ENCODE assay signal across 25 cellular contexts in genomic region chr9:24844217-24844616, GRCh38.
"Had no signal": no experiment of that assay in that cellular context is flagged by ENCODE, and none has a peak within 500 bp of the region (broad histone marks: within the 10 kb centered on the region; RNA-seq: fewer than 3 reads in every experiment).

No MANE protein-coding gene starts in this region.

- ATAC-seq: naive thymus-derived CD8-positive, alpha-beta T cell; natural killer cell treated with Interleukin-12 subunit alpha and Interleukin-12 subunit beta and Interleukin-15 and Interleukin-18, amount 100 ng/mL, for 72 hours; pancreas; right cardiac atrium; right lobe of liver; stimulated activated effector memory CD8-positive, alpha-beta T cell treated with anti-CD3 and anti-CD28 coated beads, Interleukin-12 subunit alpha, Interleukin-12 subunit beta, amount 100 ng/mL, for 72 hours; stimulated activated naive B cell treated with anti-CD40 and anti-IgM and Interleukin-4, amounts not matched to agents 10 μg/mL and 1 μg/mL and 100 μg/mL, for 72 hours had no signal

- H3K36me3 ChIP-seq: neutrophil, pancreas, prostate gland, right lobe of liver, sigmoid colon, stomach, thoracic aorta, thyroid gland, tibial nerve, upper lobe of left lung, vagina had no signal

- H3K27me3 ChIP-seq: neutrophil, pancreas, right lobe of liver, sigmoid colon, stomach, thyroid gland, tibial nerve, upper lobe of left lung, vagina had no signal

- DNase-seq: naive thymus-derived CD8-positive, alpha-beta T cell; nephron progenitor cell; nucleus accumbens; pancreas; right cardiac atrium; right lobe of liver; sigmoid colon; small intestine; stimulated activated CD4-positive, alpha-beta T cell treated with anti-CD3 and anti-CD28 coated beads, Interleukin-15, amount 100 ng/mL, for 24 hours; stimulated activated CD4-positive, alpha-beta T cell treated with anti-CD3 and anti-CD28 coated beads, Interleukin-2, amount 100 ng/mL, for 24 hours; stimulated activated CD4-positive, alpha-beta T cell treated with anti-CD3 and anti-CD28 coated beads, Interleukin-2, amount 100 ng/mL, for 48 hours; stimulated activated CD4-positive, alpha-beta T cell treated with anti-CD3 and anti-CD28 coated beads, Interleukin-4, amount 100 ng/mL, for 24 hours; stimulated activated naive B cell treated with anti-CD40 and anti-IgM and Interleukin-4, amounts not matched to agents 10 μg/mL and 1 μg/mL and 100 μg/mL, for 72 hours; stimulated activated naive CD4-positive, alpha-beta T cell treated with Interleukin-2 at 50 U/mL for 16 hours; stomach; thyroid gland; trophoblast cell; upper lobe of left lung had no signal

- H3K4me3 ChIP-seq: pancreas, prostate gland, right lobe of liver, sigmoid colon, stomach, thoracic aorta, thyroid gland, tibial nerve, upper lobe of left lung, vagina had no signal

- H3K4me1 ChIP-seq: pancreas, prostate gland, right lobe of liver, sigmoid colon, stomach, thyroid gland, tibial nerve, upper lobe of left lung, vagina had no signal

- H3K9me3 ChIP-seq: neutrophil, pancreas, prostate gland, right lobe of liver, sigmoid colon, thoracic aorta, thyroid gland, tibial nerve, upper lobe of left lung, vagina had no signal

- H3K27ac ChIP-seq: neutrophil, pancreas, prostate gland, right lobe of liver, sigmoid colon, stomach, thoracic aorta, thyroid gland, tibial nerve, upper lobe of left lung, vagina had no signal
